Comparison of ENCODE assay signal across 26 cellular contexts in the genomic region with DNA sequence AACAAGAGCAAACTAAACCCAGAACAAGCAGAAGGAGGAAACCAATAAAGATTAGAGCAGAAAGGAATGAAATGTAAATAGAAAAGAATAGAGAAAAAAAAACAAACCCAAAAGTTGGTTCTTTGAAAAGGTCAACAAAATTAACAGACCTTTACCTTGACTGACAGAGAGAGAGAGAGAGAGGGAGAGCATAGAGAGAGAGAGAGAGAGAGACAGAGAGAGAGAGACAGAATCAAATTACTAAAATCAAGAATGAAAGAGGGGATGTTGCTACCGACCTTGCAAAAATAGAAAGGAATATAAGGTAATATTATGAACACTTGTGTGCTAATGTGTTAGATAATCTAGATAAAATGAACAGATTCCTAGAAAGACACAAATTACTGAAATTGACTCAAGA.
"Had no signal": no experiment of that assay in that cellular context is flagged by ENCODE, and none has a peak within 500 bp of the region (broad histone marks: within the 10 kb centered on the region; RNA-seq: fewer than 3 reads in every experiment).

No MANE protein-coding gene starts in this region.

- ATAC-seq: natural killer cell; pancreas; right cardiac atrium; sciatic nerve; stimulated activated naive B cell treated with anti-CD40 and anti-IgM and Interleukin-4, amounts not matched to agents 10 μg/mL and 1 μg/mL and 100 μg/mL, for 72 hours; stimulated activated naive CD8-positive, alpha-beta T cell treated with anti-CD3 and anti-CD28 coated beads, Interleukin-15, Interleukin-2, amounts not matched to agents 100 U/mL and 50 U/mL, for 24 hours had no signal

- H3K9me3 ChIP-seq: pancreas, prostate gland, stomach, testis, thyroid gland, transverse colon, upper lobe of left lung, vagina had no signal

- H3K27ac ChIP-seq: left ventricle myocardium inferior, pancreas, prostate gland, skin epidermis, stomach, testis, thyroid gland, transverse colon, upper lobe of left lung, vagina had no signal

- H3K4me3 ChIP-seq: left ventricle myocardium inferior, lung, pancreas, prostate gland, skin epidermis, stomach, testis, thyroid gland, transverse colon, upper lobe of left lung, vagina had no signal

- DNase-seq: islet precursor cell; left ventricle myocardium inferior; mesendoderm; naive B cell; natural killer cell; nephron progenitor cell; pancreas; posterior cingulate gyrus; retina; right cardiac atrium; stimulated activated CD4-positive, alpha-beta T cell treated with anti-CD3 and anti-CD28 coated beads, Interleukin-12 subunit alpha, Interleukin-12 subunit beta, amount 100 ng/mL, for 4 hours; stimulated activated CD4-positive, alpha-beta T cell treated with anti-CD3 and anti-CD28 coated beads, Interleukin-15, amount 100 ng/mL, for 24 hours; stimulated activated CD4-positive, alpha-beta T cell treated with anti-CD3 and anti-CD28 coated beads, Interleukin-2, amount 100 ng/mL, for 24 hours; stimulated activated CD4-positive, alpha-beta T cell treated with anti-CD3 and anti-CD28 coated beads, Interleukin-4, amount 100 ng/mL, for 1 hour; stimulated activated naive B cell treated with anti-CD40 and anti-IgM and Interleukin-4, amounts not matched to agents 10 μg/mL and 1 μg/mL and 100 μg/mL, for 72 hours; stimulated activated naive CD8-positive, alpha-beta T cell treated with anti-CD3 and anti-CD28 coated beads, Interleukin-15, Interleukin-2, amounts not matched to agents 100 U/mL and 50 U/mL, for 24 hours; stomach; testis; thyroid gland; transverse colon; upper lobe of left lung had no signal

- H3K4me1 ChIP-seq: left ventricle myocardium inferior, pancreas, prostate gland, stomach, testis, thyroid gland, transverse colon, upper lobe of left lung, vagina had no signal

- H3K27me3 ChIP-seq: pancreas, testis, thyroid gland, transverse colon, upper lobe of left lung, vagina had no signal

- FAIRE-seq: pancreas had no signal

- H3K36me3 ChIP-seq: left ventricle myocardium inferior, pancreas, prostate gland, stomach, thyroid gland, transverse colon, upper lobe of left lung, vagina had no signal
